8 cellular contexts compared by ENCODE assay signal in the genomic region with DNA sequence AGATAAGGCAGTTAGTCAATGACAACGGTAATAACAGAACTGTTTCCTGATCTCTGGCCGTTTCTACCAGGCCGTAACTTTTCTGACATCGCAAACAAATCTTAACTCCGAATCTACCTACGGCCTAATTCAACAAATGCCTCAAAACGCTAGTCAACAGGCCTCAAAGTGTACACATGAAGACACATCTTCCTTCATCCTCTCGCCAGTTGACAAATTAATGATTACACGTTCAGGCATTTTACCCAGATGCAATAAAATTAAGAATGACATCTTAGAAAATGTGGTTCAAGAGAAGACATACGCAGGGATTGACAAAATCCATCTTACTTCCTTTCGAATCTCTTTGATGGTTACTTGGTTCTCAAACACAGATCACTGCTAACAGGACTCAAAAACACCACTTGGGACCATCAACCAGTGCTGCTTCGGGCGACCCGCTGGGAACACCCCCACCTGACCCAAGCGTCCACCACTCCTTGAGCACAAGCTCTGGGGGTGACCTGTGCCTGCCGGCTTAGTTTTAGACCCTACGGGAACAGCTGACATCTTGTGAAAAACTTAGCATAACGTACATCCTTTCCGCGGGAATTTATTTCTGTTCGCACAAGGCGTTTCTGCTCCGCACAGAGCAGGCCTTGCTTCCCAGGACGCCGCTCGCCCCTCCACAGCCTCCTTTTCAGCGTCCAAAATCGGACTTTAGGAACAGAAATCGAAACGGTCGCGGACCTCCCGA. TPM values are rescaled to one million over a fixed set of nuclear protein-coding genes. Genes with fewer than 3 reads are reported as not detected.
DNase-seq lines count a peak whose midpoint lies in the region; ATAC-seq and TF ChIP-seq lines count a peak whose summit lies in the region.

No MANE protein-coding gene starts in this region.

- peaks cover 5 to 51% (median 33%) of the 10 kb centered on the region in 4 donors for H3K4me1 ChIP-seq in stomach

- H3K4me3 ChIP-seq in epithelial cell of esophagus (ENCODE audit: low read length) = peak overlapping the region; percentile 60
- H3K4me3 ChIP-seq in stomach = peak overlapping the region; percentile 68 to 97 (median 87)

- WGBS in stomach, 5 donors = 5 to 25% (median 9%) methylated on average over 17 to 33 of the region's 33 CpGs

- no peak for TF ChIP-seq CTCF in epithelial cell of esophagus (IDR thresholded peaks at IDR 0.05; ENCODE audit: insufficient read depth, low read depth, low read length, missing control alignments)
- no peak for TF ChIP-seq CTCF in stomach (IDR thresholded peaks at IDR 0.05)

- TF ChIP-seq POLR2A in stomach (IDR thresholded peaks at IDR 0.05) = no peak

- H3K27me3 ChIP-seq in stomach = no peaks in the 10 kb centered on the region

- no peak for TF ChIP-seq EP300 in stomach (IDR thresholded peaks at IDR 0.05)

- H3K9me3 ChIP-seq in stomach = no peaks in the 10 kb centered on the region

- H3K27ac ChIP-seq in stomach = peak overlapping the region; percentile 86 to 99 (median 95)

- peak; percentile 41 for DNase-seq in Ammon's horn (ENCODE audit: low spot score)
- peak; percentile 32 for DNase-seq in LHCN-M2 (ENCODE audit: low read depth)
- DNase-seq in activated CD8-positive, alpha-beta memory T cell treated with anti-CD3 and anti-CD28 coated beads for 24 hours = peak; percentile 74
- peak; percentile 27 for DNase-seq in epithelial cell of esophagus (ENCODE audit: low read depth)
- DNase-seq in midbrain (lab: John Stamatoyannopoulos, UW) = peak; percentile 40
- peak; percentile 27 for DNase-seq in stomach
- DNase-seq in NCI-H2107 (lab: John Stamatoyannopoulos, UW) = no peak

- intact Hi-C loops in stomach (cut with DNase I; ENCODE audit: low total_unique reads) = no loop called here

- ATAC-seq in GM19351 (IDR thresholded peaks at IDR 0.05; ENCODE audit: unreplicated experiment) = peak; percentile 16

- no peaks in the 10 kb centered on the region for H3K36me3 ChIP-seq in stomach

RNA-seq across cellular contexts. Expression of a gene that starts 1.3 kb away (rescaled TPM):
- total RNA-seq in LHCN-M2 (2014; rRNA removed) (5.3 and 5.8 TPM in 2 replicates), stomach (10 to 100 TPM in 1 of 5 donors, 1 to 10 TPM in 4; 5.8 to 29.4 (median 7.6) TPM)
- 3.3 TPM for polyA plus RNA-seq in LHCN-M2 (2012)
- 1 to 10 TPM; 2.7 to 5.0 (median 3.4) TPM for polyA plus RNA-seq in stomach
